ENCODE assay signal across 11 cellular contexts in genomic region chr6:26222587-26222986, GRCh38.
A peak's percentile ranks its signal among the peaks of the same experiment; 100 is the strongest.
DNase-seq lines count a peak whose midpoint lies in the region; ATAC-seq, FAIRE-seq and TF ChIP-seq lines count a peak whose summit lies in the region.
"Had no signal": no experiment of that assay in that cellular context is flagged by ENCODE, and none has a peak within 500 bp of the region (broad histone marks: within the 10 kb centered on the region; RNA-seq: fewer than 3 reads in every experiment).

No MANE protein-coding gene starts in this region.

- H3K4me3 Mint-ChIP-seq in activated naive CD4-positive, alpha-beta T cell treated with anti-CD3 and anti-CD28 coated beads, Interleukin-2, amount 10 ng/mL, durations not matched to agents 7 days and 5 days: no peak overlapping the region
- H3K4me3 Mint-ChIP-seq: CD4-positive, alpha-beta T cell; natural killer cell had no signal

- POLR2A ChIA-PET in endothelial cell of umbilical vein (lab: Charles Lee): interaction anchor here (0.8 to 3.0 kb wide), 5 partner anchors 12 to 51 kb away, joined by 3 to 19 read pairs (median 6); a partner anchor contains a TSS

- H3K9me3 Mint-ChIP-seq in activated naive CD4-positive, alpha-beta T cell treated with anti-CD3 and anti-CD28 coated beads, Interleukin-2, amount 10 ng/mL, durations not matched to agents 7 days and 5 days: no peaks in the 10 kb centered on the region
- H3K9me3 Mint-ChIP-seq: CD4-positive, alpha-beta T cell; natural killer cell had no signal

- H3K9ac ChIP-seq in endothelial cell of umbilical vein (replicated peaks; ENCODE audit: extremely low read depth, insufficient read depth, low read length): peak overlapping the region; percentile 96

- H3K27me3 Mint-ChIP-seq in activated naive CD4-positive, alpha-beta T cell treated with anti-CD3 and anti-CD28 coated beads, Interleukin-2, amount 10 ng/mL, durations not matched to agents 7 days and 5 days: no peaks in the 10 kb centered on the region
- H3K27me3 Mint-ChIP-seq: CD4-positive, alpha-beta T cell had no signal

- no peak for FAIRE-seq in endothelial cell of umbilical vein (lab: Jason Lieb, UNC)

- no peak for ATAC-seq in HG03175 (IDR thresholded peaks at IDR 0.05; ENCODE audit: unreplicated experiment)
- ATAC-seq in GM21619 (IDR thresholded peaks at IDR 0.05; ENCODE audit: unreplicated experiment): no peak

- H3K27ac Mint-ChIP-seq in activated naive CD4-positive, alpha-beta T cell treated with anti-CD3 and anti-CD28 coated beads, Interleukin-2, amount 10 ng/mL, durations not matched to agents 7 days and 5 days: no peak overlapping the region
- H3K27ac Mint-ChIP-seq: CD4-positive, alpha-beta T cell; natural killer cell had no signal

- no peaks in the 10 kb centered on the region for H3K9me1 ChIP-seq in endothelial cell of umbilical vein (replicated peaks; ENCODE audit: control insufficient read depth, extremely low read depth, insufficient read depth, low read length)

- H3K4me3 ChIP-seq in endothelial cell of umbilical vein (replicated peaks in 1 of 3; ENCODE audit: insufficient read depth in 1 of 3, low read depth in 1 of 3, low read length in 3 of 3): no peak overlapping the region
- H3K4me3 ChIP-seq in suprapubic skin: no peak overlapping the region

- TF ChIP-seq CTCF in endothelial cell of umbilical vein (IDR thresholded peaks at IDR 0.05; ENCODE audit: extremely low read depth in 1 of 2, insufficient read depth in 1 of 2, low read depth in 1 of 2, low read length in 2 of 2) (no peak), suprapubic skin (IDR thresholded peaks at IDR 0.05) (no peak)

- H3K4me1 ChIP-seq in endothelial cell of umbilical vein (ENCODE audit: control insufficient read depth, extremely low read depth, insufficient read depth, low read length) (peaks cover 14% of the 10 kb centered on the region), suprapubic skin (peaks cover 19% of the 10 kb centered on the region)

- intact Hi-C loops in endothelial cell of umbilical vein (cut with micrococcal nuclease): no loop called here

- no peaks in the 10 kb centered on the region for H3K79me2 ChIP-seq in endothelial cell of umbilical vein (ENCODE audit: control insufficient read depth, insufficient read depth, low read length)

- H4K20me1 ChIP-seq in endothelial cell of umbilical vein (replicated peaks; ENCODE audit: control insufficient read depth, extremely low read depth, insufficient read depth, low read length): no peaks in the 10 kb centered on the region

- peaks cover 9% of the 10 kb centered on the region for H3K36me3 Mint-ChIP-seq in activated naive CD4-positive, alpha-beta T cell treated with anti-CD3 and anti-CD28 coated beads, Interleukin-2, amount 10 ng/mL, durations not matched to agents 7 days and 5 days
- H3K36me3 Mint-ChIP-seq: natural killer cell had no signal

- dilution Hi-C loops in endothelial cell of umbilical vein (cut with MboI; ENCODE audit: extremely low pct_ligation_motif_present, low sequenced_read_pairs): no loop called here

- H3K27me3 ChIP-seq in endothelial cell of umbilical vein (ENCODE audit: control insufficient read depth in 2 of 2, insufficient read depth in 2 of 2, low read length in 2 of 2) (no peaks in the 10 kb centered on the region), suprapubic skin (peaks cover 27% of the 10 kb centered on the region)

- TF ChIP-seq POLR2A in endothelial cell of umbilical vein (IDR thresholded peaks at IDR 0.05; ENCODE audit: low read depth, low read length) (no peak), suprapubic skin (IDR thresholded peaks at IDR 0.05) (no peak)

- BruUV-seq in endothelial cell of umbilical vein (replicated peaks; lab: Mats Ljungman, UMichigan): no TSS peak

- H3K27ac ChIP-seq in endothelial cell of umbilical vein (ENCODE audit: insufficient read depth, low read depth, low read length): peak overlapping the region; percentile 96
- peak overlapping the region; percentile 93 for H3K27ac ChIP-seq in suprapubic skin

- peak overlapping the region; percentile 44 for H2AFZ ChIP-seq in endothelial cell of umbilical vein (ENCODE audit: low read depth, low read length)

- WGBS in suprapubic skin: 28% methylated on average over 5 of the region's 5 CpGs

- H3K9me3 ChIP-seq in endothelial cell of umbilical vein (replicated peaks; ENCODE audit: control insufficient read depth, insufficient read depth, low read length) (no peaks in the 10 kb centered on the region), suprapubic skin (no peaks in the 10 kb centered on the region)

- CTCF ChIA-PET in activated naive CD4-positive, alpha-beta T cell treated with anti-CD3 and anti-CD28 coated beads, Interleukin-2, amount 10 ng/mL, durations not matched to agents 7 days and 5 days (lab: Charles Lee): no interaction called here
- CTCF ChIA-PET in endothelial cell of umbilical vein (lab: Charles Lee): interaction anchor here (1.4 to 5.2 kb wide), 5 partner anchors 11 to 373 kb away, joined by 3 to 28 read pairs (median 5); a partner anchor contains a TSS

- H3K4me1 Mint-ChIP-seq in activated naive CD4-positive, alpha-beta T cell treated with anti-CD3 and anti-CD28 coated beads, Interleukin-2, amount 10 ng/mL, durations not matched to agents 7 days and 5 days: peaks cover 45% of the 10 kb centered on the region
- H3K4me1 Mint-ChIP-seq: natural killer cell had no signal

- peak overlapping the region; percentile 94 for H3K4me2 ChIP-seq in endothelial cell of umbilical vein (ENCODE audit: insufficient read depth, low read length)

- DNase-seq in activated naive CD4-positive, alpha-beta T cell treated with anti-CD3 and anti-CD28 coated beads, Interleukin-2, amount 10 ng/mL, durations not matched to agents 7 days and 5 days: peak; percentile 58
- no peak for DNase-seq in activated naive CD4-positive, alpha-beta T cell (lab: John Stamatoyannopoulos, UW)
- DNase-seq in NCI-H69 (lab: John Stamatoyannopoulos, UW): peak; percentile 42
- DNase-seq in endothelial cell of umbilical vein (ENCODE audit: low read depth, low spot score): no peak
- DNase-seq in suprapubic skin (ENCODE audit: low spot score in 2 of 2): no peak
- no peak for DNase-seq in SKM-1 (lab: John Stamatoyannopoulos, UW; ENCODE audit: unreplicated experiment)
- DNase-seq: CD4-positive, alpha-beta T cell; natural killer cell; substantia nigra had no signal

- no peak for TF ChIP-seq EP300 in suprapubic skin (IDR thresholded peaks at IDR 0.05)

- peaks cover 0 to 1% of the 10 kb centered on the region in 2 experiments for H3K36me3 ChIP-seq in endothelial cell of umbilical vein (ENCODE audit: control insufficient read depth in 2 of 2, extremely low read depth in 1 of 2, insufficient read depth in 2 of 2, low read length in 2 of 2)
- H3K36me3 ChIP-seq in suprapubic skin: no peaks in the 10 kb centered on the region

TF ChIP-seq in endothelial cell of umbilical vein, 7 proteins besides CTCF, POLR2A, EP300 and RAD21:
- TF ChIP-seq GATA2 (IDR thresholded peaks at IDR 0.05; ENCODE audit: insufficient read depth, insufficient read length, low read depth, low read length) (no peak), JUN (IDR thresholded peaks at IDR 0.05; ENCODE audit: borderline replicate concordance, insufficient read depth, insufficient read length, low read depth) (no peak), MYC (IDR thresholded peaks at IDR 0.05; ENCODE audit: low read depth, low read length) (no peak), FOS (IDR thresholded peaks at IDR 0.05; ENCODE audit: borderline replicate concordance, insufficient read depth, low read length) (no peak), EZH2 (IDR thresholded peaks at IDR 0.05; ENCODE audit: borderline replicate concordance, low read depth, low read length, severe bottlenecking) (no peak), POLR2AphosphoS5 (IDR thresholded peaks at IDR 0.05; ENCODE audit: insufficient read depth, low read depth, low read length) (no peak)
- TF ChIP-seq, protein P1, sequence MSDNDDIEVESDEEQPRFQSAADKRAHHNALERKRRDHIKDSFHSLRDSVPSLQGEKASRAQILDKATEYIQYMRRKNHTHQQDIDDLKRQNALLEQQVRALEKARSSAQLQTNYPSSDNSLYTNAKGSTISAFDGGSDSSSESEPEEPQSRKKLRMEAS (IDR thresholded peaks at IDR 0.05; ENCODE audit: insufficient read depth, insufficient read length): no peak

Comparison
In these comparisons a context has a peak if more than half of its experiments do, and no peak if none do; other contexts are left out.
1. DNase-seq: peak in activated naive CD4-positive, alpha-beta T cell treated with anti-CD3 and anti-CD28 coated beads, Interleukin-2, amount 10 ng/mL, durations not matched to agents 7 days and 5 days (single experiment) and NCI-H69 (single experiment); none in activated naive CD4-positive, alpha-beta T cell (0 of 4), endothelial cell of umbilical vein (single experiment), suprapubic skin (0 of 2) and SKM-1 (single experiment).